Comparison of ENCODE assay signal across 28 cellular contexts in the genomic region with DNA sequence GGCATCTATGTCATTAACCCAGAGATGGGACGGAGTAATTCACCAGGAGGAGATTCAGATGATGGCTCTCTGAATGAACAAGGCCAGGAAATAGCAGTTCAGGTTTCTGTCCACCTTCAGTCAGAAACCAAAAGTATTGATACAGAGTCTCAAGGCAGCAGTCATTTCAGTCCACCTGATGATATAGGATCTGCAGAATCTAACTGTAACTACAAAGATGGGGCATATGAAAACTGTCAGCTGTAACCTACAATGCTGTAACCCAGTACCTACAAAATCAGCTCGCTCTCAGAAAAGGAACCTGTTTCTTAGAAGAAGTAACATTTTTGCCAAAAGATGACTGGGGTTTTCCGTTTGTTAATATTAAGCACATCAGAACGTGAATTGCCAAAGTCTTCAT.
"Had no signal": no experiment of that assay in that cellular context is flagged by ENCODE, and none has a peak within 500 bp of the region (broad histone marks: within the 10 kb centered on the region; RNA-seq: fewer than 3 reads in every experiment).

No MANE protein-coding gene starts in this region.

- DNase-seq: activated CD4-positive, alpha-beta T cell treated with anti-CD3 and anti-CD28 coated beads for 48 hours; activated CD4-positive, CD25-positive, alpha-beta regulatory T cell treated with anti-CD3 and anti-CD28 coated beads, Interleukin-2, amount 50 U/mL, for 72 hours; activated CD8-positive, alpha-beta memory T cell treated with anti-CD3 and anti-CD28 coated beads, Interleukin-2, amount 50 U/mL, for 4 hours; activated effector memory CD4-positive, alpha-beta T cell treated with Interleukin-2 at 50 U/mL for 16 hours; activated naive CD4-positive, alpha-beta T cell treated with anti-CD3 and anti-CD28 coated beads, Interleukin-2, amount 10 ng/mL, durations not matched to agents 7 days and 5 days; activated T-cell treated with anti-CD3 and anti-CD28 coated beads for 4 hours; activated T-cell treated with anti-CD3 and anti-CD28 coated beads, Interleukin-2, amount 50 U/mL, for 4 hours; amygdala; Karpas-422; KBM-7; MG63; MV-4-11; NCI-H1092; NCI-H1436 treated with DMSO at 0.1 percent for 48 hours; NCI-H1694 treated with DMSO at 0.1 percent for 48 hours; NCI-H2029; NCI-H345; NCI-H524 treated with DMSO at 0.1 percent for 48 hours; Peyer's patch; RPMI8226; SIG-M5; T-cell; T-helper 2 cell; T1000 had no signal

- H3K27me3 Mint-ChIP-seq: activated naive CD4-positive, alpha-beta T cell treated with anti-CD3 and anti-CD28 coated beads, Interleukin-2, amount 10 ng/mL, durations not matched to agents 7 days and 5 days; activated naive CD8-positive, alpha-beta T cell; T-cell had no signal

- H3K9me3 Mint-ChIP-seq: activated naive CD4-positive, alpha-beta T cell treated with anti-CD3 and anti-CD28 coated beads, Interleukin-2, amount 10 ng/mL, durations not matched to agents 7 days and 5 days; activated T-cell treated with anti-CD3 and anti-CD28 coated beads, Interleukin-2, amount 50 U/mL, for 4 hours; activated T-helper 1 cell treated with anti-CD3 and anti-CD28 coated beads, Interleukin-12 subunit alpha, Interleukin-12 subunit beta, Interleukin-2, Interleukin-4 antibody, amounts not matched to agents 30 ng/mL and 10 ng/mL and 1 ng/mL, durations not matched to agents 14 hours and 24 hours and 36 hours; T-cell had no signal

- H3K9me3 ChIP-seq: ascending aorta, MG63, Peyer's patch had no signal

- H3K27ac ChIP-seq: ascending aorta, Peyer's patch had no signal

- H3K4me3 Mint-ChIP-seq: activated naive CD4-positive, alpha-beta T cell treated with anti-CD3 and anti-CD28 coated beads, Interleukin-2, amount 10 ng/mL, durations not matched to agents 7 days and 5 days; activated naive CD8-positive, alpha-beta T cell; activated T-cell treated with anti-CD3 and anti-CD28 coated beads, Interleukin-2, amount 50 U/mL, for 4 hours; activated T-helper 1 cell treated with anti-CD3 and anti-CD28 coated beads, Interleukin-12 subunit alpha, Interleukin-12 subunit beta, Interleukin-2, Interleukin-4 antibody, amounts not matched to agents 30 ng/mL and 10 ng/mL and 1 ng/mL, durations not matched to agents 14 hours and 24 hours and 36 hours; T-cell had no signal

- H3K4me3 ChIP-seq: ascending aorta, MG63, Peyer's patch had no signal

- H3K27ac Mint-ChIP-seq: activated naive CD4-positive, alpha-beta T cell treated with anti-CD3 and anti-CD28 coated beads, Interleukin-2, amount 10 ng/mL, durations not matched to agents 7 days and 5 days; activated naive CD8-positive, alpha-beta T cell; activated T-helper 1 cell treated with anti-CD3 and anti-CD28 coated beads, Interleukin-12 subunit alpha, Interleukin-12 subunit beta, Interleukin-2, Interleukin-4 antibody, amounts not matched to agents 30 ng/mL and 10 ng/mL and 1 ng/mL, durations not matched to agents 14 hours and 24 hours and 36 hours; T-cell had no signal

- ATAC-seq: activated T-cell treated with anti-CD3 and anti-CD28 coated beads, Interleukin-2, amount 50 U/mL, for 4 hours; SK-N-SH treated with all-trans-retinoic acid at 6 μM for 48 hours; T-cell had no signal

- H3K27me3 ChIP-seq: ascending aorta, MG63, Peyer's patch had no signal
